Comparison of ENCODE assay signal across 8 cellular contexts in the genomic region with DNA sequence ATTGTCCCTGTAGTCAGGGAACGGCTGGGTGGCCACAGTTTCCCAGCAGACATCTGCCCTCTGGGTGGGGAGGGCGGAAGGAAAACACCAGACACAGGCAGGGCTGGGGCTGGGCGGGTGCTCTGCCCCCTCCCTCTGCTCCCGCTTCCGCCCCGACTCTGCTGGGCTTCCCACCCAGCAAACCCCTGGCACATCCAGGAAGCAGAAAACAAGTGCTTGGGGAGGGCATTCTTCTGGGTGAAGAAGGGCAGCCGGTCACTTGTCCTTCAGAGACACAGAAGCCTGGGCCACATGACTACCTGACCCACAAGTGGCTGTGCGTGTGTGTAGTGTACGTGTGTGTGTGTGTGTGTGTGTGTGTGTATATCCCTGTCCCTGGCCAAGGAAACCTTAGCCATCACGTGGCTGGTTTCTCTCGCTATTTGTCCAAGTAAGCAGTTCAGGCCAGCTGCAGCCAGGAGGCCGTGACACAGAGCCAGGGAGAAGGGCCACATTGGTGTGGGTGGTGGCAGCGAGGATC.
DNase-seq lines count a peak whose midpoint lies in the region.

No MANE protein-coding gene starts in this region.

- DNase-seq in C1 segment of cervical spinal cord (lab: John Stamatoyannopoulos, UW) = peak in 11 of 14 donors; percentile 38 to 89 (median 72)
- peak; percentile 50 for DNase-seq in UCSD-AML1 (lab: John Stamatoyannopoulos, UW; ENCODE audit: unreplicated experiment)
- DNase-seq in head of caudate nucleus = peak; percentile 36 to 85 (median 66)
- DNase-seq in posterior vena cava (ENCODE audit: low spot score) = peak; percentile 89
- no peak for DNase-seq in NCI-H526 (lab: John Stamatoyannopoulos, UW)
- no peak for DNase-seq in stimulated activated CD4-positive, alpha-beta T cell treated with anti-CD3 and anti-CD28 coated beads, Interleukin-2, amount 100 ng/mL, for 48 hours
- DNase-seq in cortex of kidney (lab: John Stamatoyannopoulos, UW) = no peak
- DNase-seq in activated gamma-delta T cell (lab: John Stamatoyannopoulos, UW) = no peak

- intact Hi-C loops in head of caudate nucleus (cut with DNase I) (no loop called here), posterior vena cava (cut with DNase I) (loop anchor here in 1 of 2 donors (10.0 kb wide), 1 partner anchor 172 kb away; no protein-coding TSS in a partner anchor)

Comparison
In these comparisons a context has a peak if more than half of its experiments do, and no peak if none do; other contexts are left out.
1. DNase-seq: peak in C1 segment of cervical spinal cord (11 of 14), UCSD-AML1 (single experiment), head of caudate nucleus (42 of 42) and posterior vena cava (single experiment); none in NCI-H526 (0 of 2), stimulated activated CD4-positive, alpha-beta T cell treated with anti-CD3 and anti-CD28 coated beads, Interleukin-2, amount 100 ng/mL, for 48 hours (0 of 2), cortex of kidney (single experiment) and activated gamma-delta T cell (single experiment).